Comparison of ENCODE assay signal across 11 cellular contexts in the genomic region with DNA sequence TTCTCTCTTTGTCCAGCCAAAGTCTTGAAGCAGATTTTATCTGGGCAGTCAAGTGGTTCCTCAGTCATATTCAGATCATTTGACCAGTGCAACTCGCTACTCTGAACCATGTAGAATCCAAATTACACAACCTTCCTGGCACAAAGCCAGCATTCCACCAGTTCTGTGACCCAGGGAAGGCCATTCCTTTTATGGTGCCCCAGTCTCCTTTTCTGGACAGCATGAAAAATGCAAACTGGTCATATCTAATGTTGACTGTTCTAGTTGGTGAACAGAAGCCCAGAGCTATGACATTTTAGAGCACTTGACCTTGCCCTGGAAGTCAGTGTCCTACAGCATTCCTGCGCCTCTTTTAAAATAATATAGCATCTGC.
DNase-seq lines count a peak whose midpoint lies in the region; ATAC-seq, FAIRE-seq and TF ChIP-seq lines count a peak whose summit lies in the region.
"Had no signal": no experiment of that assay in that cellular context is flagged by ENCODE, and none has a peak within 500 bp of the region (broad histone marks: within the 10 kb centered on the region; RNA-seq: fewer than 3 reads in every experiment).

No MANE protein-coding gene starts in this region.

- no peaks in the 10 kb centered on the region for H3K4me1 ChIP-seq in colonic mucosa
- H3K4me1 ChIP-seq in left lung: peaks cover 0 to 5% of the 10 kb centered on the region in 2 donors

- H3K4me3 ChIP-seq in colonic mucosa (no peak overlapping the region), left lung (no peak overlapping the region)

- H3K36me3 ChIP-seq in colonic mucosa (no peaks in the 10 kb centered on the region), left lung (no peaks in the 10 kb centered on the region)

- TF ChIP-seq CTCF in colonic mucosa (IDR thresholded peaks at IDR 0.05) (no peak), left lung (IDR thresholded peaks at IDR 0.05) (no peak), type B pancreatic cell (conservative IDR thresholded peaks at IDR 0.05) (no peak)

- no peaks in the 10 kb centered on the region for H3K9me3 Mint-ChIP-seq in type B pancreatic cell

- H3K9me3 ChIP-seq in colonic mucosa: no peaks in the 10 kb centered on the region
- H3K9me3 ChIP-seq in left lung: no peaks in the 10 kb centered on the region

- DNase-seq in M059J (ENCODE audit: low read depth) (peak; percentile 93), colonic mucosa (peak; percentile 27), left lung (peak in 1 of 2 donors; percentile 43), type B pancreatic cell (ENCODE audit: extremely low spot score, unreplicated experiment) (no peak), NCI-H1436 (lab: John Stamatoyannopoulos, UW) (no peak), frontal cortex (ENCODE audit: low spot score in 2 of 2) (no peak)
- DNase-seq in activated T-cell treated with anti-CD3 and anti-CD28 coated beads, Interleukin-2, amount 50 U/mL, for 1 hour: no peak
- DNase-seq: effector CD4-positive, alpha-beta T cell; stimulated activated CD8-positive, alpha-beta memory T cell treated with anti-CD3 and anti-CD28 coated beads, Interleukin-4, amount 100 ng/mL, for 48 hours had no signal

- no peak for FAIRE-seq in frontal cortex (lab: Jason Lieb, UNC)

- no peaks in the 10 kb centered on the region for H3K27me3 ChIP-seq in colonic mucosa
- no peaks in the 10 kb centered on the region for H3K27me3 ChIP-seq in left lung

- intact Hi-C loops in colonic mucosa (cut with DNase I) (no loop called here), left lung (cut with DNase I) (no loop called here)

- peaks cover 26% of the 10 kb centered on the region for H3K4me1 Mint-ChIP-seq in type B pancreatic cell (ENCODE audit: unreplicated experiment)

- no peak overlapping the region for H3K9ac ChIP-seq in colonic mucosa (ENCODE audit: low read depth in 2 of 2, low read length in 2 of 2)

- peak overlapping the region; percentile 27 for H3K4me3 Mint-ChIP-seq in type B pancreatic cell

- H3K27ac ChIP-seq in colonic mucosa: no peak overlapping the region
- H3K27ac ChIP-seq in left lung: peak overlapping the region in 1 of 2 donors; percentile 21
- H3K27ac ChIP-seq: RWPE1 had no signal

- no peaks in the 10 kb centered on the region for H3K36me3 Mint-ChIP-seq in type B pancreatic cell

- ATAC-seq in left lung: peak; percentile 81
- no peak for ATAC-seq in HG02588 (IDR thresholded peaks at IDR 0.05; ENCODE audit: unreplicated experiment)

- H3K27ac Mint-ChIP-seq in type B pancreatic cell: no peak overlapping the region

- no peaks in the 10 kb centered on the region for H3K27me3 Mint-ChIP-seq in type B pancreatic cell

Comparison
In these comparisons a context has a peak if more than half of its experiments do, and no peak if none do; other contexts are left out.
1. DNase-seq: peak in M059J (single experiment) and colonic mucosa (single experiment); none in type B pancreatic cell (single experiment), NCI-H1436 (single experiment), frontal cortex (0 of 2) and activated T-cell treated with anti-CD3 and anti-CD28 coated beads, Interleukin-2, amount 50 U/mL, for 1 hour (single experiment).